37 cellular contexts compared by ENCODE assay signal in the genomic region with DNA sequence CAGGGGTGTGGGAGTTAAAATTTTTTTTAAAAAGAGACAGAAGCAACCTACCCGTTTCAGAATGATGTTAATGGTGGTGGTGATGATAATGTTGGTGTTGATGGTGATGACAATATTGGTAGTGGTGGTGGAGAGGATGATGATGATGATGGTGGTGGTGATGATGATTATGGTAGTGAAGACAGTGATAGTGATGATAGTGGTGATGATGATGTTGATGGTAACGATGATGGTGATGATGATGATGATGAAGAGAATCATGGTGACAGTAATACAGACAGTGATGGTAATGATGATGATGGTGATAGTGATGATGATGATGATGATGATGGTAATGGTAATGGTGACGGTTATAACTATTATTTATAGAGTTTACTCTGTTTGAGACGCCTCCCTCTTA.
"Had no signal": no experiment of that assay in that cellular context is flagged by ENCODE, and none has a peak within 500 bp of the region (broad histone marks: within the 10 kb centered on the region; RNA-seq: fewer than 3 reads in every experiment).

No MANE protein-coding gene starts in this region.

- H3K36me3 Mint-ChIP-seq: activated CD4-positive, alpha-beta memory T cell treated with anti-CD3 and anti-CD28 coated beads for 36 hours; activated naive CD4-positive, alpha-beta T cell treated with anti-CD3 and anti-CD28 coated beads, Interleukin-2, amount 50 U/mL, for 72 hours; activated naive CD8-positive, alpha-beta T cell treated with anti-CD3 and anti-CD28 coated beads for 36 hours had no signal

- ATAC-seq: activated CD8-positive, alpha-beta T cell treated with anti-CD3 and anti-CD28 coated beads for 36 hours; activated naive CD4-positive, alpha-beta T cell treated with anti-CD3 and anti-CD28 coated beads, Interleukin-2, amount 50 U/mL, for 72 hours; activated T-cell treated with anti-CD3 and anti-CD28 coated beads, Interleukin-2, amount 50 U/mL, for 4 hours; activated T-cell treated with anti-CD3 and anti-CD28 coated beads, Interleukin-2, amount 50 U/mL, for 72 hours; activated T-helper 17 cell treated with anti-CD3 and anti-CD28 coated beads, Interleukin-2, amount 50 U/mL, for 72 hours; body of pancreas had no signal

- DNase-seq: activated B cell treated with CpG ODN at 0.5 μM for 24 hours; activated CD4-positive, alpha-beta memory T cell treated with anti-CD3 and anti-CD28 coated beads for 36 hours; activated CD4-positive, alpha-beta T cell treated with anti-CD3 and anti-CD28 coated beads for 4 hours; activated CD4-positive, alpha-beta T cell treated with anti-CD3 and anti-CD28 coated beads, Interleukin-2, amount 10 ng/mL, durations not matched to agents 24 days and 14 days; activated CD4-positive, alpha-beta T cell treated with anti-CD3 and anti-CD28 coated beads, Interleukin-2, amount 50 U/mL, for 1 hour; activated CD4-positive, alpha-beta T cell treated with anti-CD3 and anti-CD28 coated beads, Interleukin-2, amount 50 U/mL, for 4 hours; activated CD4-positive, CD25-positive, alpha-beta regulatory T cell treated with anti-CD3 and anti-CD28 coated beads, Interleukin-2, amount 50 U/mL, for 72 hours; activated CD8-positive, alpha-beta memory T cell treated with anti-CD3 and anti-CD28 coated beads, Interleukin-2, amount 50 U/mL, for 4 hours; activated CD8-positive, alpha-beta T cell treated with anti-CD3 and anti-CD28 coated beads for 36 hours; activated effector memory CD4-positive, alpha-beta T cell treated with anti-CD3 and anti-CD28 coated beads, Interleukin-2, amount 50 U/mL, for 16 hours; activated gamma-delta T cell treated with Interleukin-2 at 50 U/mL for 16 hours; activated naive CD4-positive, alpha-beta T cell; activated naive CD4-positive, alpha-beta T cell treated with anti-CD3 and anti-CD28 coated beads for 36 hours; activated naive CD4-positive, alpha-beta T cell treated with anti-CD3 and anti-CD28 coated beads, Interleukin-2, amount 50 U/mL, for 16 hours; activated naive CD8-positive, alpha-beta T cell treated with anti-CD3 and anti-CD28 coated beads for 36 hours; activated T-cell treated with anti-CD3 and anti-CD28 coated beads for 4 hours; activated T-cell treated with anti-CD3 and anti-CD28 coated beads, Interleukin-2, amount 50 U/mL, for 1 hour; activated T-cell treated with anti-CD3 and anti-CD28 coated beads, Interleukin-2, amount 50 U/mL, for 4 hours; activated T-cell treated with anti-CD3 and anti-CD28 coated beads, Interleukin-2, amount 50 U/mL, for 72 hours; adrenal gland; amniotic stem cell; aorta; body of pancreas; brain microvascular endothelial cell; central memory CD4-positive, alpha-beta T cell; T-helper 1 cell; T-helper 2 cell; T-helper 9 cell had no signal

- H3K4me1 Mint-ChIP-seq: activated B cell treated with CpG ODN at 0.5 μM for 24 hours; activated CD4-positive, alpha-beta T cell treated with anti-CD3 and anti-CD28 coated beads, Interleukin-2, amount 10 ng/mL, durations not matched to agents 24 days and 14 days; activated naive CD8-positive, alpha-beta T cell treated with anti-CD3 and anti-CD28 coated beads for 36 hours; activated T-helper 17 cell treated with anti-CD3 and anti-CD28 coated beads, Interleukin-2, amount 50 U/mL, for 72 hours had no signal

- H3K9me3 Mint-ChIP-seq: activated B cell treated with CpG ODN at 0.5 μM for 24 hours; activated CD4-positive, alpha-beta memory T cell treated with anti-CD3 and anti-CD28 coated beads for 36 hours; activated CD8-positive, alpha-beta T cell treated with anti-CD3 and anti-CD28 coated beads for 36 hours; activated naive CD4-positive, alpha-beta T cell treated with anti-CD3 and anti-CD28 coated beads for 36 hours; activated naive CD8-positive, alpha-beta T cell treated with anti-CD3 and anti-CD28 coated beads for 36 hours; activated T-cell treated with anti-CD3 and anti-CD28 coated beads, Interleukin-2, amount 50 U/mL, for 4 hours; activated T-helper 1 cell treated with anti-CD3 and anti-CD28 coated beads, Interleukin-12 subunit alpha, Interleukin-12 subunit beta, Interleukin-2, Interleukin-4 antibody, amounts not matched to agents 30 ng/mL and 10 ng/mL and 1 ng/mL, durations not matched to agents 14 hours and 24 hours and 36 hours; activated T-helper 17 cell treated with anti-CD3 and anti-CD28 coated beads, Interleukin-2, amount 50 U/mL, for 72 hours; T-helper 1 cell treated with Interleukin-12 subunit alpha and Interleukin-12 subunit beta and Interleukin-4 antibody, amounts not matched to agents 30 μg/mL and 1 μg/mL, for 36 hours; T-helper 2 cell treated with Interferon-gamma antibody and Interleukin-4, amounts not matched to agents 5 μg/mL and 100 μg/mL, for 36 hours had no signal

- H3K36me3 ChIP-seq: adrenal gland, brain microvascular endothelial cell, breast epithelium had no signal

- H3K27ac Mint-ChIP-seq: activated B cell treated with CpG ODN at 0.5 μM for 24 hours; activated CD4-positive, alpha-beta memory T cell treated with anti-CD3 and anti-CD28 coated beads for 36 hours; activated CD4-positive, alpha-beta T cell treated with anti-CD3 and anti-CD28 coated beads, Interleukin-2, amount 10 ng/mL, durations not matched to agents 24 days and 14 days; activated CD8-positive, alpha-beta T cell treated with anti-CD3 and anti-CD28 coated beads for 36 hours; activated naive CD4-positive, alpha-beta T cell treated with anti-CD3 and anti-CD28 coated beads for 36 hours; activated naive CD4-positive, alpha-beta T cell treated with anti-CD3 and anti-CD28 coated beads, Interleukin-2, amount 50 U/mL, for 72 hours; activated naive CD8-positive, alpha-beta T cell treated with anti-CD3 and anti-CD28 coated beads for 36 hours; activated T-cell treated with anti-CD3 and anti-CD28 coated beads, Interleukin-2, amount 50 U/mL, for 72 hours; activated T-helper 1 cell treated with anti-CD3 and anti-CD28 coated beads, Interleukin-12 subunit alpha, Interleukin-12 subunit beta, Interleukin-2, Interleukin-4 antibody, amounts not matched to agents 30 ng/mL and 10 ng/mL and 1 ng/mL, durations not matched to agents 14 hours and 24 hours and 36 hours; activated T-helper 17 cell treated with anti-CD3 and anti-CD28 coated beads, Interleukin-2, amount 50 U/mL, for 72 hours; T-helper 1 cell treated with Interleukin-12 subunit alpha and Interleukin-12 subunit beta and Interleukin-4 antibody, amounts not matched to agents 30 μg/mL and 1 μg/mL, for 36 hours; T-helper 2 cell treated with Interferon-gamma antibody and Interleukin-4, amounts not matched to agents 5 μg/mL and 100 μg/mL, for 36 hours had no signal

- H3K4me1 ChIP-seq: adrenal gland, body of pancreas, breast epithelium had no signal

- H3K27ac ChIP-seq: adrenal gland, body of pancreas, brain microvascular endothelial cell, breast epithelium, VCaP had no signal

- FAIRE-seq: astrocyte, TTC549 had no signal

- H3K27me3 ChIP-seq: adrenal gland, body of pancreas, brain microvascular endothelial cell had no signal

- H3K9me3 ChIP-seq: adrenal gland, body of pancreas, breast epithelium had no signal

- H3K4me3 Mint-ChIP-seq: activated B cell treated with CpG ODN at 0.5 μM for 24 hours; activated CD4-positive, alpha-beta memory T cell treated with anti-CD3 and anti-CD28 coated beads for 36 hours; activated CD4-positive, alpha-beta T cell treated with anti-CD3 and anti-CD28 coated beads, Interleukin-2, amount 10 ng/mL, durations not matched to agents 24 days and 14 days; activated CD8-positive, alpha-beta T cell treated with anti-CD3 and anti-CD28 coated beads for 36 hours; activated naive CD4-positive, alpha-beta T cell treated with anti-CD3 and anti-CD28 coated beads for 36 hours; activated naive CD8-positive, alpha-beta T cell treated with anti-CD3 and anti-CD28 coated beads for 36 hours; activated T-cell treated with anti-CD3 and anti-CD28 coated beads, Interleukin-2, amount 50 U/mL, for 4 hours; activated T-cell treated with anti-CD3 and anti-CD28 coated beads, Interleukin-2, amount 50 U/mL, for 72 hours; activated T-helper 1 cell treated with anti-CD3 and anti-CD28 coated beads, Interleukin-12 subunit alpha, Interleukin-12 subunit beta, Interleukin-2, Interleukin-4 antibody, amounts not matched to agents 30 ng/mL and 10 ng/mL and 1 ng/mL, durations not matched to agents 14 hours and 24 hours and 36 hours; activated T-helper 17 cell treated with anti-CD3 and anti-CD28 coated beads, Interleukin-2, amount 50 U/mL, for 72 hours; T-helper 1 cell treated with Interleukin-12 subunit alpha and Interleukin-12 subunit beta and Interleukin-4 antibody, amounts not matched to agents 30 μg/mL and 1 μg/mL, for 36 hours; T-helper 2 cell treated with Interferon-gamma antibody and Interleukin-4, amounts not matched to agents 5 μg/mL and 100 μg/mL, for 36 hours had no signal

- H3K4me3 ChIP-seq: adrenal gland, body of pancreas, breast epithelium had no signal
